8 cellular contexts compared by ENCODE assay signal in the genomic region with DNA sequence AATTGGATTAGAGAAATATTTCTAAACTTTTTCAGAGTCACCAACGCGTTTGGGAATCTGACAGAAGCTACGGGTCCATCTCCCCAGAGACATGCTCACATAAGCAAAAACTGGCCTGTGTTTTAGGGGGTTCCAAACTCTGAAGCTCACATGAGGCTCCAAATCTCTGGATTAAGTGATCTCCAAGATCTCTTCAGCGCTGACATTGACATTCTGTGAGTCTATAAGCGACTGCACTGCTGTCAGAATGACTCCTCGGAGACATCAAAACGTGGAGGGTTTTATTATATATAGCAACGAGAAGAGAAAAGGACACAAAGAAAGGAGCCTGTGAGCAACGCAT. TPM values are rescaled to one million over a fixed set of nuclear protein-coding genes. Genes with fewer than 3 reads are reported as not detected.
DNase-seq lines count a peak whose midpoint lies in the region; ATAC-seq and TF ChIP-seq lines count a peak whose summit lies in the region.

No MANE protein-coding gene starts in this region.

- peak overlapping the region; percentile 59 for H3K4me3 ChIP-seq in AG10803 (ENCODE audit: low read length)
- peak overlapping the region; percentile 53 for H3K4me3 ChIP-seq in Karpas-422 (ENCODE audit: low read length)
- H3K4me3 ChIP-seq in coronary artery = peak overlapping the region; percentile 100

- peaks cover 54% of the 10 kb centered on the region for H3K4me1 ChIP-seq in Karpas-422 (ENCODE audit: low read length)

- no peaks in the 10 kb centered on the region for H3K36me3 Mint-ChIP-seq in natural killer cell

- H3K4me1 Mint-ChIP-seq in natural killer cell = peaks cover 24 to 30% of the 10 kb centered on the region in 2 donors

- peak overlapping the region; percentile 56 for H3K9ac ChIP-seq in Karpas-422 (ENCODE audit: low read length)

- H3K79me2 ChIP-seq in Karpas-422 (ENCODE audit: low read length) = peaks cover 42% of the 10 kb centered on the region

- ATAC-seq in natural killer cell = no peak
- ATAC-seq in GM18858 (IDR thresholded peaks at IDR 0.05; ENCODE audit: unreplicated experiment) = no peak
- no peak for ATAC-seq in left colon

- 0 out of 2 replicates have a peak, but pooled peaks cover 3% of the 10 kb centered on the region for H3K27me3 ChIP-seq in Karpas-422 (ENCODE audit: low read length)

- DNase-seq in AG10803 (ENCODE audit: low read depth) (no peak), Karpas-422 (no peak), coronary artery (ENCODE audit: low spot score) (no peak), natural killer cell (no peak), left colon (no peak), germinal center (ENCODE audit: low spot score) (no peak)
- no peak for DNase-seq in stimulated activated CD4-positive, alpha-beta T cell treated with anti-CD3 and anti-CD28 coated beads, Interleukin-1b, Interleukin-23, amount 100 ng/mL, for 48 hours

- no peaks in the 10 kb centered on the region for H3K9me3 Mint-ChIP-seq in natural killer cell

- no peaks in the 10 kb centered on the region for H3K9me3 ChIP-seq in Karpas-422 (ENCODE audit: low read length)

- H4K20me1 ChIP-seq in Karpas-422 (ENCODE audit: insufficient read depth, low read depth, low read length) = peaks cover 16% of the 10 kb centered on the region

- H2AFZ ChIP-seq in Karpas-422 (ENCODE audit: low read length) = peak overlapping the region; percentile 78

- H3K36me3 ChIP-seq in Karpas-422 (ENCODE audit: insufficient read depth, low read length) = no peaks in the 10 kb centered on the region

- intact Hi-C loops in natural killer cell (cut with micrococcal nuclease) (no loop called here), left colon (cut with DNase I, micrococcal nuclease) (loop anchor here in 1 of 2 donors (5.0 kb wide), 1 partner anchor 166 kb away; a partner anchor contains a TSS)

- H3K27ac Mint-ChIP-seq in natural killer cell = peak overlapping the region; percentile 93 to 97

- H3K4me3 Mint-ChIP-seq in natural killer cell = peak overlapping the region; percentile 97

- TF ChIP-seq CTCF in AG10803 (conservative IDR thresholded peaks at IDR 0.05; ENCODE audit: low read length) (no peak), coronary artery (IDR thresholded peaks at IDR 0.05) (no peak), natural killer cell (IDR thresholded peaks at IDR 0.05) (no peak)

- H3K27me3 Mint-ChIP-seq in natural killer cell (ENCODE audit: low read depth in 2 of 2) = no peaks in the 10 kb centered on the region

- H3K4me2 ChIP-seq in Karpas-422 (ENCODE audit: low read depth, low read length, poor library complexity, severe bottlenecking) = peak overlapping the region; percentile 68

- no peaks in the 10 kb centered on the region for H3K9me2 ChIP-seq in Karpas-422 (replicated peaks; ENCODE audit: insufficient read depth, low read length)

- H3K27ac ChIP-seq in Karpas-422 (ENCODE audit: low read length) = peak overlapping the region; percentile 0; the same call in 1 of the 2 replicates
- H3K27ac ChIP-seq in coronary artery = peak overlapping the region; percentile 95 to 99

RNA-seq across cellular contexts. Expression of a gene that starts 0.6 kb away (rescaled TPM):
- total RNA-seq in Karpas-422 (2014; rRNA removed; shearing (Covaris generic); ENCODE audit: low replicate concordance) = 56.3 and 64.8 TPM in 2 replicates
- 10 to 100 TPM in 1 of 3 donors, 1 to 10 TPM in 2; 7.1 to 14.3 (median 8.4) TPM for total RNA-seq in natural killer cell
- 10 to 100 TPM; 22.9 to 23.8 TPM for total RNA-seq in left colon
